12 cellular contexts compared by ENCODE assay signal in genomic region chr19:3362217-3362907, GRCh38. TPM values are rescaled to one million over a fixed set of nuclear protein-coding genes. Genes with fewer than 3 reads are reported as not detected.
DNase-seq lines count a peak whose midpoint lies in the region; ATAC-seq, FAIRE-seq and TF ChIP-seq lines count a peak whose summit lies in the region.
"Had no signal": no experiment of that assay in that cellular context is flagged by ENCODE, and none has a peak within 500 bp of the region (broad histone marks: within the 10 kb centered on the region; RNA-seq: fewer than 3 reads in every experiment).

No MANE protein-coding gene starts in this region.

- TF ChIP-seq CTCF in kidney (IDR thresholded peaks at IDR 0.05; ENCODE audit: borderline replicate concordance, extremely low read depth, insufficient read depth) (no peak), stomach (IDR thresholded peaks at IDR 0.05) (no peak), Calu3 (IDR thresholded peaks at IDR 0.05; ENCODE audit: unreplicated experiment) (no peak)

- H3K4me3 ChIP-seq in H7 (ENCODE audit: insufficient read depth, low read depth, low read length) (no peak overlapping the region), kidney (ENCODE audit: low read length in 2 of 2) (peak overlapping the region in 1 of 2 donors; percentile 44), stomach (peak overlapping the region in 3 of 4 donors; percentile 86 to 99 (median 99))

- no peak for ATAC-seq in GM21619 (IDR thresholded peaks at IDR 0.05; ENCODE audit: unreplicated experiment)

- no peak for TF ChIP-seq POLR2A in stomach (IDR thresholded peaks at IDR 0.05)

- H3K27me3 ChIP-seq in H7 (ENCODE audit: control insufficient read depth, insufficient read depth, low read length) (peaks cover 91% of the 10 kb centered on the region), stomach (peaks cover 0 to 6% (median 0%) of the 10 kb centered on the region in 3 donors)

- H3K36me3 ChIP-seq in H7 (replicated peaks; ENCODE audit: control insufficient read depth, insufficient read depth, low read length) (no peaks in the 10 kb centered on the region), kidney (ENCODE audit: control insufficient read depth in 1 of 2, insufficient read depth in 2 of 2, low read length in 2 of 2) (no peaks in the 10 kb centered on the region), stomach (no peaks in the 10 kb centered on the region)

- no peak for TF ChIP-seq EP300 in stomach (IDR thresholded peaks at IDR 0.05)

- peak overlapping the region; percentile 82 for H3K4me3 Mint-ChIP-seq in activated T-helper 2 cell treated with anti-CD3 and anti-CD28 coated beads, Interferon-gamma antibody, Interleukin-2, Interleukin-4, amounts not matched to agents 10 μg/mL and 5 μg/mL and 100 μg/mL, durations not matched to agents 14 hours and 24 hours and 36 hours (ENCODE audit: low read depth)
- no peak overlapping the region for H3K4me3 Mint-ChIP-seq in Calu3 (ENCODE audit: low read depth, unreplicated experiment)

- no peak for FAIRE-seq in kidney (lab: Jason Lieb, UNC)

- H3K4me1 Mint-ChIP-seq in activated T-helper 2 cell treated with anti-CD3 and anti-CD28 coated beads, Interferon-gamma antibody, Interleukin-2, Interleukin-4, amounts not matched to agents 10 μg/mL and 5 μg/mL and 100 μg/mL, durations not matched to agents 14 hours and 24 hours and 36 hours (ENCODE audit: low read depth): peaks cover 20% of the 10 kb centered on the region
- H3K4me1 Mint-ChIP-seq in Calu3 (ENCODE audit: low read depth, unreplicated experiment): peaks cover 13% of the 10 kb centered on the region

- H3K4me1 ChIP-seq in kidney (ENCODE audit: control insufficient read depth in 1 of 2, insufficient read depth in 1 of 2, low read depth in 1 of 2, low read length in 2 of 2) (peaks cover 20 to 26% of the 10 kb centered on the region in 2 donors), stomach (peaks cover 51 to 76% (median 65%) of the 10 kb centered on the region in 4 donors)

- no peaks in the 10 kb centered on the region for H3K9me3 ChIP-seq in kidney (ENCODE audit: control insufficient read depth in 1 of 2, low read length in 2 of 2)
- no peaks in the 10 kb centered on the region for H3K9me3 ChIP-seq in stomach

- H3K27ac ChIP-seq in kidney (ENCODE audit: low read depth in 2 of 2, low read length in 2 of 2) (peak overlapping the region; percentile 61 to 88), stomach (peak overlapping the region; percentile 58 to 100 (median 99))
- H3K27ac ChIP-seq: GM23248 had no signal

- CTCF ChIA-PET in Calu3 (lab: Charles Lee): no interaction called here

- no peaks in the 10 kb centered on the region for H3K9me3 Mint-ChIP-seq in activated T-helper 2 cell treated with anti-CD3 and anti-CD28 coated beads, Interferon-gamma antibody, Interleukin-2, Interleukin-4, amounts not matched to agents 10 μg/mL and 5 μg/mL and 100 μg/mL, durations not matched to agents 14 hours and 24 hours and 36 hours
- H3K9me3 Mint-ChIP-seq in Calu3 (ENCODE audit: low read depth, unreplicated experiment): no peaks in the 10 kb centered on the region
- H3K9me3 Mint-ChIP-seq: neural crest cell had no signal

- H3K9ac ChIP-seq in kidney (ENCODE audit: low read length in 2 of 2): peak overlapping the region in 1 of 2 donors; percentile 51
- H3K9ac ChIP-seq: GM23248 had no signal

- peaks cover 2% of the 10 kb centered on the region for H3K36me3 Mint-ChIP-seq in activated T-helper 2 cell treated with anti-CD3 and anti-CD28 coated beads, Interferon-gamma antibody, Interleukin-2, Interleukin-4, amounts not matched to agents 10 μg/mL and 5 μg/mL and 100 μg/mL, durations not matched to agents 14 hours and 24 hours and 36 hours (ENCODE audit: low read depth)
- H3K36me3 Mint-ChIP-seq in Calu3 (ENCODE audit: insufficient read depth, unreplicated experiment): peaks cover 37% of the 10 kb centered on the region

- peak; percentile 26 for DNase-seq in H7
- DNase-seq in activated T-helper 2 cell treated with anti-CD3 and anti-CD28 coated beads, Interferon-gamma antibody, Interleukin-2, Interleukin-4, amounts not matched to agents 10 μg/mL and 5 μg/mL and 100 μg/mL, durations not matched to agents 14 hours and 24 hours and 36 hours (ENCODE audit: low spot score): no peak
- no peak for DNase-seq in kidney
- DNase-seq in stomach: no peak
- no peak for DNase-seq in Calu3
- DNase-seq in GM19238 (ENCODE audit: insufficient read length, low spot score): no peak
- DNase-seq: cortex of kidney, GM23248, hippocampal formation, NCI-H526 had no signal

- peaks cover 33% of the 10 kb centered on the region for H3K27me3 Mint-ChIP-seq in activated T-helper 2 cell treated with anti-CD3 and anti-CD28 coated beads, Interferon-gamma antibody, Interleukin-2, Interleukin-4, amounts not matched to agents 10 μg/mL and 5 μg/mL and 100 μg/mL, durations not matched to agents 14 hours and 24 hours and 36 hours (ENCODE audit: low read depth)
- no peaks in the 10 kb centered on the region for H3K27me3 Mint-ChIP-seq in Calu3 (ENCODE audit: unreplicated experiment)

- BruUV-seq in Calu3 (replicated peaks; lab: Mats Ljungman, UMichigan): no TSS peak

- intact Hi-C loops in activated T-helper 2 cell treated with anti-CD3 and anti-CD28 coated beads, Interferon-gamma antibody, Interleukin-2, Interleukin-4, amounts not matched to agents 10 μg/mL and 5 μg/mL and 100 μg/mL, durations not matched to agents 14 hours and 24 hours and 36 hours (cut with micrococcal nuclease): no loop called here
- intact Hi-C loops in kidney (cut with DNase I): no loop called here
- intact Hi-C loops in stomach (cut with DNase I; ENCODE audit: low total_unique reads): loop anchor here (10.0 kb wide), 1 partner anchor 52 kb away; no protein-coding TSS in a partner anchor
- intact Hi-C loops in Calu3 (cut with micrococcal nuclease; ENCODE audit: unreplicated experiment): no loop called here

- no peak overlapping the region for H3K27ac Mint-ChIP-seq in activated T-helper 2 cell treated with anti-CD3 and anti-CD28 coated beads, Interferon-gamma antibody, Interleukin-2, Interleukin-4, amounts not matched to agents 10 μg/mL and 5 μg/mL and 100 μg/mL, durations not matched to agents 14 hours and 24 hours and 36 hours
- no peak overlapping the region for H3K27ac Mint-ChIP-seq in Calu3 (ENCODE audit: unreplicated experiment)

- 28 to 58% (median 41%) methylated on average over 8 to 9 of the region's 9 CpGs for WGBS in stomach, 5 donors

RNA-seq across cellular contexts. Expression of gene NFIC, which starts 4.0 kb away (rescaled TPM):
- total RNA-seq in H7 (2014; rRNA removed; shearing (Covaris generic)): 1.7 and 2.2 TPM in 2 replicates
- 16.5 and 17.3 TPM in 2 replicates for total RNA-seq in activated T-helper 2 cell treated with anti-CD3 and anti-CD28 coated beads, Interferon-gamma antibody, Interleukin-2, Interleukin-4, amounts not matched to agents 10 μg/mL and 5 μg/mL and 100 μg/mL, durations not matched to agents 14 hours and 24 hours and 36 hours
- total RNA-seq in kidney (173 TPM), stomach (100 to 1,000 TPM in 2 of 5 donors, 10 to 100 TPM in 3; 32.3 to 251 (median 94.2) TPM), Calu3 (2022) (56.3 and 60.5 TPM in 2 replicates)
- polyA plus RNA-seq in kidney (ENCODE audit: insufficient read depth, low read depth, low replicate concordance) (20.3 TPM), stomach (10 to 100 TPM; 16.7 to 61.5 (median 34.2) TPM)
